In genomic region chr2:23905155-23905554, GRCh38 we compare ENCODE assay signal across 18 cellular contexts. TPM values are rescaled to one million over a fixed set of nuclear protein-coding genes. Genes with fewer than 3 reads are reported as not detected.
DNase-seq lines count a peak whose midpoint lies in the region; ATAC-seq, FAIRE-seq and TF ChIP-seq lines count a peak whose summit lies in the region.
"Had no signal": no experiment of that assay in that cellular context is flagged by ENCODE, and none has a peak within 500 bp of the region (broad histone marks: within the 10 kb centered on the region; RNA-seq: fewer than 3 reads in every experiment).

No MANE protein-coding gene starts in this region.

- peak overlapping the region; percentile 49 for H3K27ac ChIP-seq in K562 (ENCODE audit: extremely low read depth, low read depth, low read length)

- peak overlapping the region in 1 of 2 experiments; percentile 87; a peak in 2 of 4 replicates for H3K9ac ChIP-seq in K562 (ENCODE audit: insufficient read depth in 1 of 2, low read depth in 2 of 2, low read length in 2 of 2)

- H3K36me3 ChIP-seq in K562 (ENCODE audit: control insufficient read depth, insufficient read depth, low read length): no peaks in the 10 kb centered on the region; the same call in 2 of the 3 replicates

- DNase-seq in GM18507 (ENCODE audit: extremely low spot score, insufficient read length, low read depth) (no peak), LHCN-M2 (ENCODE audit: low read depth) (peak; percentile 19), K562 (ENCODE audit: extremely low read depth in 1 of 4, low spot score in 3 of 4) (peak in 1 of 4 experiments; percentile 65), nephron progenitor cell (no peak), nucleus accumbens (lab: John Stamatoyannopoulos, UW) (no peak), DMS 273 (lab: John Stamatoyannopoulos, UW; ENCODE audit: unreplicated experiment) (no peak)
- no peak for DNase-seq in stimulated activated CD4-positive, alpha-beta T cell treated with anti-CD3 and anti-CD28 coated beads, Interleukin-4, amount 100 ng/mL, for 1 hour
- DNase-seq in activated CD4-positive, alpha-beta T cell treated with anti-CD3 and anti-CD28 coated beads, Interleukin-2, amount 50 U/mL, for 4 hours: no peak
- DNase-seq: activated CD4-positive, alpha-beta T cell treated with anti-CD3 and anti-CD28 coated beads for 36 hours; activated naive CD4-positive, alpha-beta T cell treated with anti-CD3 and anti-CD28 coated beads, Interleukin-2, amount 50 U/mL, for 16 hours; DMS 273 treated with DMSO at 0.1 percent for 48 hours; natural killer cell; NCI-H1092; NCI-H2227 treated with DMSO at 0.1 percent for 48 hours; Right ventricle myocardium superior; stimulated activated CD4-positive, alpha-beta T cell treated with anti-CD3 and anti-CD28 coated beads, Interleukin-2, amount 100 ng/mL, for 24 hours had no signal

- TF ChIP-seq RAD21 in K562 (CRISPR knock-in tag; conservative IDR thresholded peaks at IDR 0.05 in 1 of 2, IDR thresholded peaks at IDR 0.05 in 1 of 2): no peak

- in situ Hi-C loops in K562 (cut with MboI): no loop called here

- no peak overlapping the region for H3K4me3 Mint-ChIP-seq in nephron progenitor cell
- H3K4me3 Mint-ChIP-seq: activated CD4-positive, alpha-beta T cell treated with anti-CD3 and anti-CD28 coated beads for 36 hours; natural killer cell had no signal

- no peak for TF ChIP-seq POLR2A in K562 (conservative IDR thresholded peaks at IDR 0.05)

- peak; percentile 82 for ATAC-seq in K562
- ATAC-seq: activated CD4-positive, alpha-beta T cell treated with anti-CD3 and anti-CD28 coated beads for 36 hours had no signal

- peaks cover 19% of the 10 kb centered on the region for H3K36me3 Mint-ChIP-seq in nephron progenitor cell (ENCODE audit: low read depth)
- H3K36me3 Mint-ChIP-seq: natural killer cell had no signal

- no peaks in the 10 kb centered on the region for H3K4me1 Mint-ChIP-seq in nephron progenitor cell

- peaks cover 65% of the 10 kb centered on the region for H3K79me2 ChIP-seq in K562 (ENCODE audit: control insufficient read depth, insufficient read depth, low read length)

- no peaks in the 10 kb centered on the region for H3K9me1 ChIP-seq in K562 (ENCODE audit: control insufficient read depth, insufficient read depth, low read length)

- H3K27ac Mint-ChIP-seq in nephron progenitor cell: peak overlapping the region; percentile 87
- H3K27ac Mint-ChIP-seq: activated CD4-positive, alpha-beta T cell treated with anti-CD3 and anti-CD28 coated beads for 36 hours; natural killer cell had no signal

- no peaks in the 10 kb centered on the region for H3K27me3 Mint-ChIP-seq in nephron progenitor cell (ENCODE audit: low read depth, poor library complexity)
- H3K27me3 Mint-ChIP-seq: activated CD4-positive, alpha-beta T cell treated with anti-CD3 and anti-CD28 coated beads for 36 hours had no signal

- TF ChIP-seq CTCF in K562 (IDR thresholded peaks at IDR 0.05 in 2 of 3, conservative IDR thresholded peaks at IDR 0.05 in 1 of 3; ENCODE audit: insufficient read depth in 2 of 3, low read depth in 1 of 3, low read length in 3 of 3): no peak
- no peak for TF ChIP-seq CTCF in nephron progenitor cell (IDR thresholded peaks at IDR 0.05)

- BruUV-seq in K562 (replicated peaks; lab: Mats Ljungman, UMichigan): no TSS peak

- no peaks in the 10 kb centered on the region for H3K27me3 ChIP-seq in K562 (ENCODE audit: control insufficient read depth in 2 of 2, insufficient read depth in 2 of 2, low read length in 2 of 2)

- peaks cover 17% of the 10 kb centered on the region for H3K9me3 Mint-ChIP-seq in nephron progenitor cell
- H3K9me3 Mint-ChIP-seq: natural killer cell had no signal

- peaks cover 5 to 19% of the 10 kb centered on the region in 2 experiments; a peak in 3 of 5 replicates for H3K4me1 ChIP-seq in K562 (replicated peaks in 1 of 2; ENCODE audit: control insufficient read depth in 2 of 2, insufficient read depth in 2 of 2, low read length in 2 of 2)

- no peaks in the 10 kb centered on the region for H3K9me3 ChIP-seq in K562 (replicated peaks; ENCODE audit: control insufficient read depth, insufficient read depth, low read depth, low read length)

- no peak for TF ChIP-seq EP300 in K562 (IDR thresholded peaks at IDR 0.05; ENCODE audit: low read length)

- CTCF ChIA-PET in K562 (lab: Yijun Ruan, JAX; ENCODE audit: low intra/inter-chr PET ratio): no interaction called here

- intact Hi-C loops in K562 (cut with micrococcal nuclease): no loop called here

- no peaks in the 10 kb centered on the region for H4K20me1 ChIP-seq in K562 (replicated peaks; ENCODE audit: control insufficient read depth, insufficient read depth, low read length)

- POLR2A ChIA-PET in K562 (lab: Yijun Ruan, JAX): interaction anchor here (0.6 to 1.5 kb wide), 3 partner anchors 19 to 210 kb away, joined by 3 to 4 read pairs (median 3); no protein-coding TSS in a partner anchor

- FAIRE-seq in GM18507 (lab: Jason Lieb, UNC) (peak; percentile 41), K562 (lab: Jason Lieb, UNC) (peak; percentile 64)
- FAIRE-seq: frontal cortex, H1 had no signal

- no peak overlapping the region for H3K4me3 ChIP-seq in K562

- 5% methylated on average over 2 of the region's 2 CpGs for WGBS in K562 (ENCODE audit: insufficient coverage, low coverage, missing lambda C conversion rate)

- no peak overlapping the region for H2AFZ ChIP-seq in K562 (ENCODE audit: low read depth, low read length)

- peak overlapping the region; percentile 32; the same call in 1 of the 2 replicates for H3K4me2 ChIP-seq in K562 (ENCODE audit: insufficient read depth, low read length)

TF ChIP-seq in K562, 482 proteins besides CTCF, POLR2A, EP300 and RAD21 (continues in another document):
- TF ChIP-seq TEAD1 (CRISPR knock-in tag; IDR thresholded peaks at IDR 0.05): no peak

RNA-seq across cellular contexts. Expression of gene ATAD2B, which starts 21.8 kb away (rescaled TPM):
- total RNA-seq in LHCN-M2 (2014; rRNA removed) (5.8 and 6.4 TPM in 2 replicates), K562 (2014; rRNA removed) (10.8 and 11.4 TPM in 2 replicates), K562 (2014; rRNA removed; fragmentation: Illumina TruSeq; extraction: Trizol) (21.6 and 22.4 TPM in 2 replicates), K562 (2015; rRNA removed; fragmentation: Illumina TruSeq; extraction: Trizol) (20.6 and 21.6 TPM in 2 replicates), K562 (2021) (18.5 and 18.8 TPM in 2 replicates)
- polyA plus RNA-seq in LHCN-M2 (2012): 1.2 TPM
- 28.1 and 119 TPM in 2 replicates for total RNA-seq in K562 (2011; cell fraction: chromatin; rRNA removed; ENCODE audit: low replicate concordance)
- 12.7 and 18.3 TPM in 2 replicates for total RNA-seq in K562 (2011; cell fraction: nucleolus; rRNA removed)
- 37.1 and 61.3 TPM in 2 replicates for total RNA-seq in K562 (2011; cell fraction: nucleoplasm; rRNA removed)
- polyA plus RNA-seq in K562 (2011; rRNA removed) (11.0 and 11.7 TPM in 2 replicates), K562 (2014; fragmentation: Illumina TruSeq; extraction: Trizol) (8.9 and 10.9 TPM in 2 replicates), K562 (2014; fragmentation: Nextera tagmentation; extraction: Ambion mirVana) (1 to 10 TPM; 3.2 to 4.0 TPM), K562 (2014; rRNA removed) (6.4 and 7.7 TPM in 2 replicates)
- 1.6 and 4.6 TPM in 2 replicates for polyA plus RNA-seq in K562 (2011; cell fraction: cytosol; rRNA removed)
- polyA plus RNA-seq in K562 (2011; cell fraction: nucleus; rRNA removed): 18.8 and 26.5 TPM in 2 replicates
- polyA plus RNA-seq in K562 (2012): 5.6 TPM in 2 replicates
- polyA minus RNA-seq in K562 (2011; rRNA and poly(A)+ RNA removed): 30.0 and 41.1 TPM in 2 replicates
- polyA minus RNA-seq in K562 (2011; cell fraction: cytosol; rRNA and poly(A)+ RNA removed): 8.7 TPM in 2 replicates
- polyA minus RNA-seq in K562 (2011; cell fraction: nucleus; rRNA and poly(A)+ RNA removed): 37.0 and 67.3 TPM in 2 replicates

RNA-seq across cellular contexts. Expression of gene UBXN2A, which starts 35.1 kb away (rescaled TPM):
- total RNA-seq in LHCN-M2 (2014; rRNA removed): 16.7 and 19.3 TPM in 2 replicates
- polyA plus RNA-seq in LHCN-M2 (2012): 6.7 TPM
- 11.5 and 22.5 TPM in 2 replicates for total RNA-seq in K562 (2011; cell fraction: chromatin; rRNA removed; ENCODE audit: low replicate concordance)
- 9.7 and 10.1 TPM in 2 replicates for total RNA-seq in K562 (2011; cell fraction: nucleolus; rRNA removed)
- total RNA-seq in K562 (2011; cell fraction: nucleoplasm; rRNA removed): 10.9 and 13.0 TPM in 2 replicates
- 12.9 and 14.6 TPM in 2 replicates for total RNA-seq in K562 (2014; rRNA removed)
- total RNA-seq in K562 (2014; rRNA removed; fragmentation: Illumina TruSeq; extraction: Trizol): 25.6 and 29.4 TPM in 2 replicates
- 18.1 and 20.1 TPM in 2 replicates for total RNA-seq in K562 (2015; rRNA removed; fragmentation: Illumina TruSeq; extraction: Trizol)
- 16.0 and 16.8 TPM in 2 replicates for total RNA-seq in K562 (2021)
- polyA plus RNA-seq in K562 (2011; rRNA removed): 11.1 and 16.6 TPM in 2 replicates
- polyA plus RNA-seq in K562 (2011; cell fraction: cytosol; rRNA removed): 2.8 and 5.3 TPM in 2 replicates
- 1.9 and 2.3 TPM in 2 replicates for polyA plus RNA-seq in K562 (2011; cell fraction: nucleus; rRNA removed)
- 11.0 and 15.5 TPM in 2 replicates for polyA plus RNA-seq in K562 (2012)
- 18.2 and 20.2 TPM in 2 replicates for polyA plus RNA-seq in K562 (2014; fragmentation: Illumina TruSeq; extraction: Trizol)
- polyA plus RNA-seq in K562 (2014; fragmentation: Nextera tagmentation; extraction: Ambion mirVana): 1 to 10 TPM; 3.4 to 4.1 TPM
- 13.8 and 16.2 TPM in 2 replicates for polyA plus RNA-seq in K562 (2014; rRNA removed)
- 8.1 and 11.4 TPM in 2 replicates for polyA minus RNA-seq in K562 (2011; rRNA and poly(A)+ RNA removed)
- polyA minus RNA-seq in K562 (2011; cell fraction: cytosol; rRNA and poly(A)+ RNA removed): 6.1 and 8.8 TPM in 2 replicates
- 3.1 and 4.8 TPM in 2 replicates for polyA minus RNA-seq in K562 (2011; cell fraction: nucleus; rRNA and poly(A)+ RNA removed)
